ENCODE assay signal across 8 cellular contexts in genomic region chr3:190863119-190863465, GRCh38. TPM values are rescaled to one million over a fixed set of nuclear protein-coding genes. Genes with fewer than 3 reads are reported as not detected.
A peak's percentile ranks its signal among the peaks of the same experiment; 100 is the strongest.
DNase-seq lines count a peak whose midpoint lies in the region; ATAC-seq and TF ChIP-seq lines count a peak whose summit lies in the region.

No MANE protein-coding gene starts in this region.

- TF ChIP-seq CTCF in HFF-Myc (IDR thresholded peaks at IDR 0.05; ENCODE audit: low read depth, low read length, missing control alignments) (no peak), WTC11 (IDR thresholded peaks at IDR 0.05) (no peak), smooth muscle cell (IDR thresholded peaks at IDR 0.05; ENCODE audit: borderline replicate concordance, insufficient read depth, poor library complexity, severe bottlenecking) (no peak)

- CTCF ChIA-PET in WTC11 (lab: Charles Lee), result interaction anchor here (0.7 to 1.7 kb wide), 2 partner anchors 21 to 162 kb away, joined by 3 to 12 read pairs; no protein-coding TSS in a partner anchor

- peaks cover 51% of the 10 kb centered on the region for H3K27me3 Mint-ChIP-seq in WTC11 (ENCODE audit: low read depth)

- H3K4me1 ChIP-seq in iPS-15b (ENCODE audit: control insufficient read depth, insufficient read depth, low read length), result no peaks in the 10 kb centered on the region
- no peaks in the 10 kb centered on the region for H3K4me1 ChIP-seq in smooth muscle cell (ENCODE audit: low read depth)

- H3K9ac ChIP-seq in iPS-15b (ENCODE audit: low read depth, low read length), result no peak overlapping the region
- H3K9ac ChIP-seq in smooth muscle cell (ENCODE audit: low read depth), result peak overlapping the region; percentile 25

- POLR2A ChIA-PET in WTC11 (lab: Charles Lee), result no interaction called here

- H3K79me2 ChIP-seq in smooth muscle cell (ENCODE audit: low read depth), result no peaks in the 10 kb centered on the region

- H2AFZ ChIP-seq in smooth muscle cell (ENCODE audit: low read depth), result peak overlapping the region; percentile 93

- no peaks in the 10 kb centered on the region for H3K36me3 ChIP-seq in iPS-15b (ENCODE audit: control insufficient read depth, insufficient read depth, low read length)
- no peaks in the 10 kb centered on the region for H3K36me3 ChIP-seq in smooth muscle cell (ENCODE audit: low read depth)

- H3K9me3 ChIP-seq in iPS-15b (ENCODE audit: control insufficient read depth, insufficient read depth, low read length) (no peaks in the 10 kb centered on the region), smooth muscle cell (replicated peaks; ENCODE audit: low read depth) (no peaks in the 10 kb centered on the region)

- H3K4me3 Mint-ChIP-seq in WTC11, result peak overlapping the region; percentile 94

- H3K4me2 ChIP-seq in smooth muscle cell, result peak overlapping the region; percentile 89

- H3K36me3 Mint-ChIP-seq in WTC11, result no peaks in the 10 kb centered on the region

- DNase-seq in HFF-Myc (ENCODE audit: extremely low read depth, low read depth) (no peak), WTC11 (ENCODE audit: low spot score) (no peak), smooth muscle cell (lab: John Stamatoyannopoulos, UW; ENCODE audit: unreplicated experiment) (no peak), DMS153 treated with DMSO at 0.1 percent for 48 hours (lab: John Stamatoyannopoulos, UW; ENCODE audit: unreplicated experiment) (no peak), KBM-7 (no peak), NCI-H1105 treated with DMSO at 0.1 percent for 48 hours (lab: John Stamatoyannopoulos, UW) (no peak), NAMALWA (ENCODE audit: low spot score) (no peak)

- ATAC-seq in WTC11, result no peak

- 16% methylated on average over 6 of the region's 6 CpGs for WGBS in smooth muscle cell (ENCODE audit: low lambda C conversion rate)

- in situ Hi-C loops in KBM-7 (cut with MboI; ENCODE audit: low pct_unique_long_range_greater_than_20kb, low sequenced_read_pairs), result no loop called here

- H3K4me3 ChIP-seq in HFF-Myc (replicated peaks; ENCODE audit: low read depth, low read length) (peak overlapping the region; percentile 37), iPS-15b (ENCODE audit: low read depth, low read length) (peak overlapping the region; percentile 83), smooth muscle cell (peak overlapping the region; percentile 70)

- H3F3A ChIP-seq in smooth muscle cell (ENCODE audit: low read depth), result no peaks in the 10 kb centered on the region

- H4K20me1 ChIP-seq in smooth muscle cell (ENCODE audit: low read depth), result no peaks in the 10 kb centered on the region

- H3K9me3 Mint-ChIP-seq in WTC11, result no peaks in the 10 kb centered on the region

- no peak overlapping the region for H3K27ac Mint-ChIP-seq in WTC11

- H3K27ac ChIP-seq in smooth muscle cell (ENCODE audit: low read depth), result no peak overlapping the region

- peaks cover 43% of the 10 kb centered on the region for H3K27me3 ChIP-seq in iPS-15b (ENCODE audit: control insufficient read depth, insufficient read depth, low read length)
- peaks cover 67% of the 10 kb centered on the region for H3K27me3 ChIP-seq in smooth muscle cell (ENCODE audit: low read depth)

- peaks cover 16% of the 10 kb centered on the region for H3K4me1 Mint-ChIP-seq in WTC11

TF ChIP-seq in WTC11, 78 proteins besides CTCF, POLR2A, EP300 and RAD21 (continues in another document):
- TF ChIP-seq FOXK1 (CRISPR knock-in tag; IDR thresholded peaks at IDR 0.05) (no peak), ZNF532 (CRISPR knock-in tag; IDR thresholded peaks at IDR 0.05; ENCODE audit: borderline replicate concordance) (no peak), ZNF281 (CRISPR knock-in tag; IDR thresholded peaks at IDR 0.05) (no peak), ATF6 (CRISPR knock-in tag; IDR thresholded peaks at IDR 0.05) (no peak), CBFB (CRISPR knock-in tag; IDR thresholded peaks at IDR 0.05; ENCODE audit: low read depth) (no peak)
- TF ChIP-seq, protein P1, sequence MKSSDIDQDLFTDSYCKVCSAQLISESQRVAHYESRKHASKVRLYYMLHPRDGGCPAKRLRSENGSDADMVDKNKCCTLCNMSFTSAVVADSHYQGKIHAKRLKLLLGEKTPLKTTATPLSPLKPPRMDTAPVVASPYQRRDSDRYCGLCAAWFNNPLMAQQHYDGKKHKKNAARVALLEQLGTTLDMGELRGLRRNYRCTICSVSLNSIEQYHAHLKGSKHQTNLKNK (CRISPR knock-in tag; IDR thresholded peaks at IDR 0.05), result no peak
- TF ChIP-seq, protein P2, sequence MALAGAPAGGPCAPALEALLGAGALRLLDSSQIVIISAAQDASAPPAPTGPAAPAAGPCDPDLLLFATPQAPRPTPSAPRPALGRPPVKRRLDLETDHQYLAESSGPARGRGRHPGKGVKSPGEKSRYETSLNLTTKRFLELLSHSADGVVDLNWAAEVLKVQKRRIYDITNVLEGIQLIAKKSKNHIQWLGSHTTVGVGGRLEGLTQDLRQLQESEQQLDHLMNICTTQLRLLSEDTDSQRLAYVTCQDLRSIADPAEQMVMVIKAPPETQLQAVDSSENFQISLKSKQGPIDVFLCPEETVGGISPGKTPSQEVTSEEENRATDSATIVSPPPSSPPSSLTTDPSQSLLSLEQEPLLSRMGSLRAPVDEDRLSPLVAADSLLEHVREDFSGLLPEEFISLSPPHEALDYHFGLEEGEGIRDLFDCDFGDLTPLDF (CRISPR knock-in tag; IDR thresholded peaks at IDR 0.05), result no peak

RNA-seq across cellular contexts. Expression of gene GMNC, which starts 0.6 kb away (rescaled TPM):
- 0.07 to 0.39 TPM (median 0.25 TPM) in 3 replicates for total RNA-seq in WTC11 (2021)
- total RNA-seq in smooth muscle cell, result not detected in 2 replicates
- polyA plus RNA-seq in smooth muscle cell, result not detected in 2 replicates
